In the genomic region with DNA sequence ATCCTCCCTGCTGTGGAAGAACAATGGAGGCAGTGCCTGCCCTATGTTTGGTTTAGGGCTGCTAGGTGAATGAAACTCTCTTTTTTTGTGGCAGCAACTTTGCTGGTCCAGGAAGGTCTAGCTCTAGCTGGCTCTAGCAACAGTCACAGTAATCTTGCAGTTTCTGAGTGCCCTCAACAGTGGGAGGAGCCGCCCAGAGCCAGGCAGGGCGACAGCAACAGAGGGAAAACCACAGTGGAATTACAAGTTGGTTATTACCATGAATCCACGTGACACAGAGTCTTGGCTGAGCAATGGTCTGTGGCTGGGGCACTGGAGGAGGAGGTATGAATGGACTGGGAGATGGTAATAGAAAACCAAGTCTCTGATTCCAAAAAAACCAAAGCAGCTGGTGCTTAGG, we compare ENCODE assay signal across 9 cellular contexts. TPM values are rescaled to one million over a fixed set of nuclear protein-coding genes. Genes with fewer than 3 reads are reported as not detected.
DNase-seq lines count a peak whose midpoint lies in the region; ATAC-seq, FAIRE-seq and TF ChIP-seq lines count a peak whose summit lies in the region.
"Had no signal": no experiment of that assay in that cellular context is flagged by ENCODE, and none has a peak within 500 bp of the region (broad histone marks: within the 10 kb centered on the region; RNA-seq: fewer than 3 reads in every experiment).

No MANE protein-coding gene starts in this region.

- no peaks in the 10 kb centered on the region for H3K27me3 Mint-ChIP-seq in astrocyte (ENCODE audit: low read depth, unreplicated experiment)

- peak overlapping the region; percentile 41 for H3K4me2 ChIP-seq in astrocyte (ENCODE audit: low read length)

- no peak for TF ChIP-seq CTCF in astrocyte (IDR thresholded peaks at IDR 0.05; ENCODE audit: insufficient read depth, low read depth, low read length)
- no peak for TF ChIP-seq CTCF in kidney epithelial cell (IDR thresholded peaks at IDR 0.05; ENCODE audit: insufficient read depth, low read length, poor library complexity, severe bottlenecking)

- H3K79me2 ChIP-seq in astrocyte (ENCODE audit: insufficient read depth, low read length), result peaks cover 91% of the 10 kb centered on the region

- H3K4me3 ChIP-seq in astrocyte (ENCODE audit: insufficient read depth, low read depth, low read length), result no peak overlapping the region
- H3K4me3 ChIP-seq in kidney epithelial cell (ENCODE audit: low read depth, low read length), result no peak overlapping the region

- H3K27ac ChIP-seq in astrocyte (ENCODE audit: low read depth, low read length) (peak overlapping the region; percentile 6), substantia nigra (ENCODE audit: low read depth, low read length, poor library complexity, severe bottlenecking) (peak overlapping the region; percentile 63)

- H3K36me3 ChIP-seq in astrocyte (ENCODE audit: insufficient read depth, low read length) (peaks cover 17% of the 10 kb centered on the region), kidney epithelial cell (ENCODE audit: control insufficient read depth, insufficient read depth, low read length) (no peaks in the 10 kb centered on the region)

- H3K9me3 Mint-ChIP-seq in astrocyte (ENCODE audit: unreplicated experiment), result no peaks in the 10 kb centered on the region

- FAIRE-seq in astrocyte (lab: Jason Lieb, UNC), result peak; percentile 91
- FAIRE-seq: H1 had no signal

- peak overlapping the region; percentile 73 for H3K4me3 Mint-ChIP-seq in astrocyte (ENCODE audit: unreplicated experiment)

- no peak overlapping the region for H2AFZ ChIP-seq in astrocyte (ENCODE audit: low read depth, low read length)

- peaks cover 81% of the 10 kb centered on the region for H4K20me1 ChIP-seq in astrocyte (ENCODE audit: insufficient read depth, low read length)

- peak; percentile 47 for ATAC-seq in GM21786 (IDR thresholded peaks at IDR 0.05; ENCODE audit: unreplicated experiment)

- H3K9me3 ChIP-seq in astrocyte (ENCODE audit: insufficient read depth, low read depth, low read length), result no peaks in the 10 kb centered on the region

- peaks cover 73% of the 10 kb centered on the region for H3K4me1 Mint-ChIP-seq in astrocyte (ENCODE audit: low read depth, unreplicated experiment)

- no peak overlapping the region for H3K9ac ChIP-seq in astrocyte (ENCODE audit: low read length)

- DNase-seq in AML-193 (lab: John Stamatoyannopoulos, UW) (peak; percentile 69 to 81), NCI-H526 (lab: John Stamatoyannopoulos, UW) (peak; percentile 22 to 50), astrocyte (ENCODE audit: low read depth) (peak; percentile 88), kidney epithelial cell (ENCODE audit: low read depth) (peak; percentile 84), substantia nigra (lab: John Stamatoyannopoulos, UW) (peak in 43 of 49 donors; percentile 17 to 84 (median 60)), NCI-H146 (lab: John Stamatoyannopoulos, UW) (no peak), SHP77 treated with DMSO at 0.1 percent for 48 hours (lab: John Stamatoyannopoulos, UW) (no peak)

- peak overlapping the region; percentile 93 for H3K27ac Mint-ChIP-seq in astrocyte (ENCODE audit: unreplicated experiment)

- peaks cover 23% of the 10 kb centered on the region for H3K36me3 Mint-ChIP-seq in astrocyte (ENCODE audit: low read depth, unreplicated experiment)

- H3K27me3 ChIP-seq in astrocyte (ENCODE audit: insufficient read depth, low read length), result no peaks in the 10 kb centered on the region
- no peaks in the 10 kb centered on the region for H3K27me3 ChIP-seq in kidney epithelial cell (ENCODE audit: control insufficient read depth, insufficient read depth, low read length)

- peaks cover 41% of the 10 kb centered on the region for H3K4me1 ChIP-seq in astrocyte (ENCODE audit: insufficient read depth, low read length)

RNA-seq across cellular contexts. Expression of gene HSPB9, which starts 10.3 kb away (rescaled TPM):
- total RNA-seq in astrocyte (not detected in 2 replicates), kidney epithelial cell (not detected in 2 replicates)

RNA-seq across cellular contexts. Expression of gene KAT2A, which starts 11.8 kb away (rescaled TPM):
- 23.6 and 25.5 TPM in 2 replicates for total RNA-seq in astrocyte
- total RNA-seq in kidney epithelial cell, result 22.2 and 32.4 TPM in 2 replicates

RNA-seq across cellular contexts. Expression of gene DHX58, which starts 20.4 kb away (rescaled TPM):
- total RNA-seq in astrocyte (5.4 and 5.5 TPM in 2 replicates), kidney epithelial cell (10.0 and 14.7 TPM in 2 replicates)

RNA-seq across cellular contexts. Expression of gene RAB5C, which starts 21.8 kb away (rescaled TPM):
- 201 and 209 TPM in 2 replicates for total RNA-seq in astrocyte
- total RNA-seq in kidney epithelial cell, result 142 and 195 TPM in 2 replicates

RNA-seq across cellular contexts. Expression of gene ZNF385C, which starts 34.7 kb away (rescaled TPM):
- total RNA-seq in astrocyte (0.36 and 0.39 TPM in 2 replicates), kidney epithelial cell (0.04 and 0.34 TPM in 2 replicates)

Comparison
In these comparisons a context has a peak if more than half of its experiments do, and no peak if none do; other contexts are left out.
1. DNase-seq: peak in AML-193 (2 of 2), NCI-H526 (2 of 2), astrocyte (single experiment), kidney epithelial cell (single experiment) and substantia nigra (43 of 49); none in NCI-H146 (single experiment) and SHP77 treated with DMSO at 0.1 percent for 48 hours (single experiment).